In genomic region chr7:44368455-44368854, GRCh38 we compare ENCODE assay signal across 21 cellular contexts. TPM values are rescaled to one million over a fixed set of nuclear protein-coding genes. Genes with fewer than 3 reads are reported as not detected.
DNase-seq lines count a peak whose midpoint lies in the region; ATAC-seq and TF ChIP-seq lines count a peak whose summit lies in the region.
"Had no signal": no experiment of that assay in that cellular context is flagged by ENCODE, and none has a peak within 500 bp of the region (broad histone marks: within the 10 kb centered on the region; RNA-seq: fewer than 3 reads in every experiment).

No MANE protein-coding gene starts in this region.

- H3K9ac ChIP-seq in skeletal muscle satellite cell (ENCODE audit: low read depth, low read length): no peak overlapping the region
- H3K9ac ChIP-seq: BLaER1 treated with 17β-estradiol and CSF1 and Interleukin-3, amounts not matched to agents 10 nM and 100 nM had no signal

- ATAC-seq in Panc1 (0 out of 2 replicates have a peak, but pooled peaks have one; percentile 30), HG02938 (IDR thresholded peaks at IDR 0.05; ENCODE audit: unreplicated experiment) (no peak), heart right ventricle (no peak)
- ATAC-seq: Right ventricle myocardium inferior had no signal

- no TSS peak for BruUV-seq in Panc1 (replicated peaks; lab: Mats Ljungman, UMichigan)

- H3K27me3 ChIP-seq in Panc1 (ENCODE audit: control insufficient read depth, insufficient read depth, low read length) (peaks cover 4% of the 10 kb centered on the region; the same call in 1 of the 2 replicates), skeletal muscle satellite cell (ENCODE audit: control insufficient read depth, insufficient read depth, low read length) (no peaks in the 10 kb centered on the region), heart right ventricle (peaks cover 0 to 7% (median 0%) of the 10 kb centered on the region in 7 donors)
- H3K27me3 ChIP-seq: BLaER1 treated with 17β-estradiol and CSF1 and Interleukin-3, amounts not matched to agents 10 nM and 100 nM; SJSA1 had no signal

- in situ Hi-C loops in Panc1 (cut with HindIII; ENCODE audit: low pct_unique_long_range_greater_than_20kb, low sequenced_read_pairs): no loop called here

- no peaks in the 10 kb centered on the region for H3K9me3 ChIP-seq in Panc1 (ENCODE audit: control insufficient read depth, insufficient read depth, low read depth, low read length)
- no peaks in the 10 kb centered on the region for H3K9me3 ChIP-seq in skeletal muscle satellite cell (replicated peaks; ENCODE audit: low read length)
- H3K9me3 ChIP-seq in heart right ventricle: peaks cover 0 to 12% (median 0%) of the 10 kb centered on the region in 11 donors
- H3K9me3 ChIP-seq: SJSA1 had no signal

- H3K4me1 ChIP-seq in Panc1 (ENCODE audit: control insufficient read depth, insufficient read depth, low read length) (no peaks in the 10 kb centered on the region), skeletal muscle satellite cell (ENCODE audit: control insufficient read depth, insufficient read depth, low read length) (peaks cover 30% of the 10 kb centered on the region), heart right ventricle (no peaks in the 10 kb centered on the region)

- H3K27ac ChIP-seq in Panc1 (ENCODE audit: low read length) (no peak overlapping the region), heart right ventricle (no peak overlapping the region)
- H3K27ac ChIP-seq: BLaER1 treated with 17β-estradiol and CSF1 and Interleukin-3, amounts not matched to agents 10 nM and 100 nM; HL-60; SJSA1 had no signal

- intact Hi-C loops in Panc1 (cut with micrococcal nuclease; ENCODE audit: unreplicated experiment): no loop called here
- intact Hi-C loops in heart right ventricle (cut with DNase I): no loop called here

- CTCF ChIA-PET in Panc1 (lab: Charles Lee): no interaction called here

- POLR2A ChIA-PET in Panc1 (lab: Charles Lee): no interaction called here

- TF ChIP-seq CTCF in Panc1 (IDR thresholded peaks at IDR 0.05) (no peak), heart right ventricle (IDR thresholded peaks at IDR 0.05) (no peak)

- peak overlapping the region; percentile 4 for H3K4me2 ChIP-seq in skeletal muscle satellite cell (ENCODE audit: low read length)
- H3K4me2 ChIP-seq: GM23338 had no signal

- no peaks in the 10 kb centered on the region for H3K36me3 ChIP-seq in Panc1 (ENCODE audit: control insufficient read depth, insufficient read depth, low read length)
- no peaks in the 10 kb centered on the region for H3K36me3 ChIP-seq in skeletal muscle satellite cell (ENCODE audit: insufficient read depth, low read length)
- no peaks in the 10 kb centered on the region for H3K36me3 ChIP-seq in heart right ventricle
- H3K36me3 ChIP-seq: BLaER1 treated with 17β-estradiol and CSF1 and Interleukin-3, amounts not matched to agents 10 nM and 100 nM; SJSA1 had no signal

- DNase-seq in AG20443 (ENCODE audit: low spot score): peak; percentile 5
- DNase-seq in Panc1 (ENCODE audit: low read depth, low spot score): no peak
- DNase-seq in islet precursor cell: peak; percentile 42
- no peak for DNase-seq in heart right ventricle
- DNase-seq in HCEC 1CT: no peak
- DNase-seq: AML-193; CD4-positive, alpha-beta T cell; NCI-H1048; NCI-H1417; NCI-H1694; NCI-H2029 treated with DMSO at 0.1 percent for 48 hours; NCI-H446 treated with DMSO at 0.1 percent for 48 hours; NCI-H526 had no signal

- H3K4me3 ChIP-seq in Panc1 (ENCODE audit: low read depth in 2 of 2, low read length in 2 of 2): no peak overlapping the region
- H3K4me3 ChIP-seq in skeletal muscle satellite cell (ENCODE audit: low read length): peak overlapping the region; percentile 1
- no peak overlapping the region for H3K4me3 ChIP-seq in heart right ventricle
- H3K4me3 ChIP-seq: BLaER1 treated with 17β-estradiol and CSF1 and Interleukin-3, amounts not matched to agents 10 nM and 100 nM; GM23338; SJSA1 had no signal

RNA-seq across cellular contexts. Expression of gene CAMK2B, which starts 43.1 kb away (rescaled TPM):
- total RNA-seq in Panc1 (2021; ENCODE audit: unreplicated experiment) (0.26 TPM), heart right ventricle (100 to 1,000 TPM in 6 of 10 donors, 10 to 100 TPM in 4; 70.6 to 152 (median 126) TPM)
- polyA plus RNA-seq in Panc1 (2012; ENCODE audit: insufficient read length): 0.51 TPM
- total RNA-seq in skeletal muscle satellite cell (2012; rRNA removed): 0.25 and 0.44 TPM in 2 replicates
- polyA plus RNA-seq in heart right ventricle: 100 to 1,000 TPM in 1 of 2 donors, 10 to 100 TPM in 1; 30.8 to 107 TPM
- total RNA-seq: CD4-positive, alpha-beta T cell; GM23338; SJSA1 had no signal
- polyA plus RNA-seq: AG04450, GM23338 had no signal

Comparison
In these comparisons a context has a peak if more than half of its experiments do, and no peak if none do; other contexts are left out.
1. DNase-seq: peak in AG20443 (single experiment) and islet precursor cell (single experiment); none in Panc1 (single experiment), heart right ventricle (0 of 2) and HCEC 1CT (single experiment).
2. RNA of gene CAMK2B, which starts 43.1 kb away (total RNA-seq): 70.6 to 152 TPM in heart right ventricle; 0.26 TPM in Panc1 (single experiment); every median in the first group is over 10 times any median in the second.